ENCODE assay signal across 31 cellular contexts in the genomic region with DNA sequence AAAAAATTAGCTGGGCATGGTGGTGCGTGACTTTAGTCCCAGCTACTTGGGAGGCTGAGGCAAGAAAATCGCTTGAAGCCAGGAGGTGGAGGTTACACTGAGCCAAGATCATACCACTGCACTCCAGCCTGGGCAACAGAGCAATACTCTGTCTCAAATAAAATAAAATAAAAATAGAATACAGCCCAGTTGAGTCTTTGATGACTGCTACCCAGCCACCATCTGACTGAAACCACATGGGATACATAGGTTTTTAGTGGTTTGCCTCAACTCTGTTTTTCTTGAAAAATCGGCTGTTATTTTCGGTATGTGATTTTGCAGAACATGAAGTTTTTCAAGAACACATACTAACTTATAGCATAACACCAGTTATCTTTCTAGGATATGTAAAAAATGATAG.
"Had no signal": no experiment of that assay in that cellular context is flagged by ENCODE, and none has a peak within 500 bp of the region (broad histone marks: within the 10 kb centered on the region; RNA-seq: fewer than 3 reads in every experiment).

No MANE protein-coding gene starts in this region.

- H3K27ac Mint-ChIP-seq: immature natural killer cell; nephron; stimulated activated naive B cell treated with anti-CD40 and anti-IgM and Interleukin-4, amounts not matched to agents 10 μg/mL and 1 μg/mL and 100 μg/mL, for 72 hours had no signal

- H3K4me1 ChIP-seq: left lung, lower lobe of right lung, prostate gland, stomach, testis, thyroid gland, transverse colon, upper lobe of left lung, vagina had no signal

- H3K9me3 Mint-ChIP-seq: immature natural killer cell; naive thymus-derived CD8-positive, alpha-beta T cell; nephron; neural crest cell; stimulated activated naive B cell treated with anti-CD40 and anti-IgM and Interleukin-4, amounts not matched to agents 10 μg/mL and 1 μg/mL and 100 μg/mL, for 72 hours had no signal

- H3K27ac ChIP-seq: left lung, lower lobe of right lung, pancreas, prostate gland, skin epidermis, stomach, testis, thyroid gland, transverse colon, upper lobe of left lung, vagina had no signal

- H3K4me3 Mint-ChIP-seq: immature natural killer cell; naive thymus-derived CD8-positive, alpha-beta T cell; nephron; neural crest cell; stimulated activated naive B cell treated with anti-CD40 and anti-IgM and Interleukin-4, amounts not matched to agents 10 μg/mL and 1 μg/mL and 100 μg/mL, for 72 hours had no signal

- DNase-seq: immature natural killer cell; kidney; left colon; left lung; lower lobe of right lung; mammary epithelial cell; mesenchymal stem cell; naive thymus-derived CD8-positive, alpha-beta T cell; nucleus accumbens; pancreas; posterior cingulate gyrus; retina; right cardiac atrium; stimulated activated CD4-positive, alpha-beta T cell treated with anti-CD3 and anti-CD28 coated beads, Interleukin-12 subunit alpha, Interleukin-12 subunit beta, amount 100 ng/mL, for 4 hours; stimulated activated CD4-positive, alpha-beta T cell treated with anti-CD3 and anti-CD28 coated beads, Interleukin-15, amount 100 ng/mL, for 24 hours; stimulated activated CD4-positive, alpha-beta T cell treated with anti-CD3 and anti-CD28 coated beads, Interleukin-2, amount 100 ng/mL, for 24 hours; stimulated activated CD4-positive, alpha-beta T cell treated with anti-CD3 and anti-CD28 coated beads, Interleukin-4, amount 100 ng/mL, for 1 hour; stimulated activated naive B cell treated with anti-CD40 and anti-IgM and Interleukin-4, amounts not matched to agents 10 μg/mL and 1 μg/mL and 100 μg/mL, for 72 hours; stimulated activated naive CD8-positive, alpha-beta T cell treated with anti-CD3 and anti-CD28 coated beads, Interleukin-15, Interleukin-2, amounts not matched to agents 100 U/mL and 50 U/mL, for 24 hours; stomach; testis; thyroid gland; transverse colon; upper lobe of left lung had no signal

- FAIRE-seq: islet of Langerhans, pancreas had no signal

- H3K4me1 Mint-ChIP-seq: immature natural killer cell; nephron; neural crest cell; stimulated activated naive B cell treated with anti-CD40 and anti-IgM and Interleukin-4, amounts not matched to agents 10 μg/mL and 1 μg/mL and 100 μg/mL, for 72 hours had no signal

- H3K27me3 Mint-ChIP-seq: naive thymus-derived CD8-positive, alpha-beta T cell; stimulated activated naive B cell treated with anti-CD40 and anti-IgM and Interleukin-4, amounts not matched to agents 10 μg/mL and 1 μg/mL and 100 μg/mL, for 72 hours had no signal

- H3K4me3 ChIP-seq: left lung, lower lobe of right lung, pancreas, prostate gland, skin epidermis, stomach, testis, thyroid gland, transverse colon, upper lobe of left lung, vagina had no signal

- H3K27me3 ChIP-seq: left lung, pancreas, stomach, testis, thyroid gland, transverse colon, upper lobe of left lung, vagina had no signal

- ATAC-seq: left colon; left lung; lower lobe of right lung; naive thymus-derived CD8-positive, alpha-beta T cell; pancreas; right cardiac atrium; sciatic nerve; stimulated activated naive B cell treated with anti-CD40 and anti-IgM and Interleukin-4, amounts not matched to agents 10 μg/mL and 1 μg/mL and 100 μg/mL, for 72 hours; stimulated activated naive CD8-positive, alpha-beta T cell treated with anti-CD3 and anti-CD28 coated beads, Interleukin-15, Interleukin-2, amounts not matched to agents 100 U/mL and 50 U/mL, for 24 hours had no signal

- H3K9me3 ChIP-seq: left lung, lower lobe of right lung, pancreas, prostate gland, stomach, testis, thyroid gland, transverse colon, upper lobe of left lung, vagina had no signal
